12 cellular contexts compared by ENCODE assay signal in genomic region chr9:130870491-130871381, GRCh38. TPM values are rescaled to one million over a fixed set of nuclear protein-coding genes. Genes with fewer than 3 reads are reported as not detected.
A peak's percentile ranks its signal among the peaks of the same experiment; 100 is the strongest.
DNase-seq lines count a peak whose midpoint lies in the region; ATAC-seq and TF ChIP-seq lines count a peak whose summit lies in the region.
"Had no signal": no experiment of that assay in that cellular context is flagged by ENCODE, and none has a peak within 500 bp of the region (broad histone marks: within the 10 kb centered on the region; RNA-seq: fewer than 3 reads in every experiment).

No MANE protein-coding gene starts in this region.

- POLR2A ChIA-PET in WTC11 (lab: Charles Lee), result no interaction called here

- peak; percentile 84 for ATAC-seq in HG02852 (IDR thresholded peaks at IDR 0.05; ENCODE audit: unreplicated experiment)
- no peak for ATAC-seq in WTC11
- no peak for ATAC-seq in GM18498 (IDR thresholded peaks at IDR 0.05; ENCODE audit: unreplicated experiment)

- no peaks in the 10 kb centered on the region for H3K27me3 Mint-ChIP-seq in WTC11 (ENCODE audit: low read depth)

- no peak for TF ChIP-seq CTCF in GM12864 (IDR thresholded peaks at IDR 0.05; ENCODE audit: low read depth, low read length, missing control alignments)
- TF ChIP-seq CTCF in WTC11 (IDR thresholded peaks at IDR 0.05), result no peak

- no peak overlapping the region for H3K4me3 Mint-ChIP-seq in WTC11
- H3K4me3 Mint-ChIP-seq: CD14-positive monocyte had no signal

- H3K36me3 Mint-ChIP-seq in WTC11, result peaks cover 53% of the 10 kb centered on the region

- no peak overlapping the region for H3K4me3 ChIP-seq in GM12864 (ENCODE audit: low read depth, low read length)
- H3K4me3 ChIP-seq in mesodermal cell (ENCODE audit: extremely low read depth, insufficient read depth, low read length, poor library complexity, severe bottlenecking), result no peak overlapping the region
- H3K4me3 ChIP-seq: ovary had no signal

- DNase-seq in GM12864 (ENCODE audit: low read depth), result peak; percentile 45
- DNase-seq in WTC11 (ENCODE audit: low spot score), result no peak
- no peak for DNase-seq in NAMALWA (ENCODE audit: low spot score)
- no peak for DNase-seq in putamen (ENCODE audit: low spot score)
- DNase-seq in stimulated activated CD4-positive, alpha-beta T cell treated with anti-CD3 and anti-CD28 coated beads, Interleukin-15, amount 100 ng/mL, for 24 hours, result no peak
- DNase-seq: activated effector memory CD4-positive, alpha-beta T cell treated with anti-CD3 and anti-CD28 coated beads, Interleukin-2, amount 50 U/mL, for 16 hours had no signal

- WGBS in mesodermal cell (ENCODE audit: insufficient coverage in 2 of 2), 2 experiments, result 90 to 92% methylated on average over 15 to 16 of the region's 17 CpGs

- no peaks in the 10 kb centered on the region for H3K4me1 ChIP-seq in mesodermal cell (ENCODE audit: control insufficient read depth, insufficient read depth, low read length, poor library complexity, severe bottlenecking)

- H3K27ac Mint-ChIP-seq in WTC11, result 0 out of 2 replicates have a peak overlapping the region, but pooled peaks have one; percentile 15

- H3K9me3 ChIP-seq in mesodermal cell (ENCODE audit: control insufficient read depth, low read length), result no peaks in the 10 kb centered on the region
- H3K9me3 ChIP-seq: ovary had no signal

- H3K9me3 Mint-ChIP-seq in WTC11, result no peaks in the 10 kb centered on the region
- H3K9me3 Mint-ChIP-seq: CD14-positive monocyte had no signal

- no peaks in the 10 kb centered on the region; the same call in 1 of the 2 replicates for H3K4me1 Mint-ChIP-seq in WTC11
- H3K4me1 Mint-ChIP-seq: CD14-positive monocyte had no signal

- CTCF ChIA-PET in WTC11 (lab: Charles Lee), result interaction anchor here (0.5 to 5.9 kb wide), 17 partner anchors 10 to 178 kb away, joined by 3 to 80 read pairs (median 5); partner anchors contain the start of gene EXOSC2

- peaks cover 94% of the 10 kb centered on the region for H3K36me3 ChIP-seq in mesodermal cell (ENCODE audit: control insufficient read depth, insufficient read depth, low read length)
- H3K36me3 ChIP-seq: ovary had no signal

- H3K27ac ChIP-seq in mesodermal cell (ENCODE audit: low read depth, low read length, severe bottlenecking), result peak overlapping the region; percentile 13
- H3K27ac ChIP-seq: ovary had no signal

TF ChIP-seq in WTC11, 78 proteins besides CTCF, POLR2A, EP300 and RAD21:
- TF ChIP-seq ZNF425 (CRISPR knock-in tag; conservative IDR thresholded peaks at IDR 0.05) (no peak), MAX (CRISPR knock-in tag; IDR thresholded peaks at IDR 0.05) (no peak), SMAD3 (CRISPR knock-in tag; IDR thresholded peaks at IDR 0.05; ENCODE audit: borderline replicate concordance) (no peak), RORB (CRISPR knock-in tag; IDR thresholded peaks at IDR 0.05) (no peak), GABPB1 (CRISPR knock-in tag; IDR thresholded peaks at IDR 0.05) (no peak), MXD4 (CRISPR knock-in tag; IDR thresholded peaks at IDR 0.05; ENCODE audit: borderline replicate concordance) (no peak), ATF6 (CRISPR knock-in tag; IDR thresholded peaks at IDR 0.05) (no peak), ZNF138 (CRISPR knock-in tag; conservative IDR thresholded peaks at IDR 0.05) (no peak), ZNF416 (CRISPR knock-in tag; IDR thresholded peaks at IDR 0.05) (no peak), ZBTB21 (CRISPR knock-in tag; IDR thresholded peaks at IDR 0.05; ENCODE audit: borderline replicate concordance) (no peak), KAT7 (CRISPR knock-in tag; IDR thresholded peaks at IDR 0.05; ENCODE audit: borderline replicate concordance) (no peak)
TF ChIP-seq in WTC11: peak in this region for 0.

RNA-seq across cellular contexts. Expression of gene QRFP, which starts 25.9 kb away (rescaled TPM):
- total RNA-seq in WTC11 (2021), result not detected in 3 replicates
- not detected for polyA plus RNA-seq in mesodermal cell (2013, experiment 1 of 2)
- not detected for polyA plus RNA-seq in mesodermal cell (2013, experiment 2 of 2)
- total RNA-seq: M059J, ovary had no signal
- polyA plus RNA-seq: ovary had no signal

RNA-seq across cellular contexts. Expression of gene ABL1, which starts 35.7 kb away (rescaled TPM):
- total RNA-seq in WTC11 (2021), result 87.5 to 104 TPM (median 89.1 TPM) in 3 replicates
- 64.2 TPM for polyA plus RNA-seq in mesodermal cell (2013, experiment 1 of 2)
- polyA plus RNA-seq in mesodermal cell (2013, experiment 2 of 2), result 57.6 TPM
